Comparison of ENCODE assay signal across 31 cellular contexts in the genomic region with DNA sequence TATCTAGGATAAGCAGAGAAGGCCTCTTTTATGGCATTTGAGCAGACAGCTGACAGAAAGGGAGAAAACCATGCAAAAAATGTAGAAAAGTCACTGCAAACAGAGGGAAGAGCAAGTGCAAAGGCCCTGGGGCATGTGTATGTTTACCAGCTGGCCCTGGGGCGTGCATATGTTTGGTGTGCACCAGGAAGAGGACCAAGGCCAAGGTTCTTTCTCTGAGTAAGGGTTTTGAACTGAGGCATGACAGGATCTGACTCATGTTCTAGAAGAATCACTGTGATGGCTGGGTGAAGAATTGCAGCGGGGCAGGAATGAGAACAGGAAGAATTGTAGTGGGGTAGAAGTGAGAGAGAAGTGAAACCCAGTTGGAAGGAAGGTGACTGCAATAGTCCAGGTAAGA.
A peak's percentile ranks its signal among the peaks of the same experiment; 100 is the strongest.
DNase-seq lines count a peak whose midpoint lies in the region; ATAC-seq, FAIRE-seq and TF ChIP-seq lines count a peak whose summit lies in the region.
"Had no signal": no experiment of that assay in that cellular context is flagged by ENCODE, and none has a peak within 500 bp of the region (broad histone marks: within the 10 kb centered on the region; RNA-seq: fewer than 3 reads in every experiment).

No MANE protein-coding gene starts in this region.

- no peaks in the 10 kb centered on the region for H4K20me1 ChIP-seq in HepG2 (ENCODE audit: insufficient read depth, low read length)
- peaks cover 7% of the 10 kb centered on the region; the same call in 1 of the 2 replicates for H4K20me1 ChIP-seq in K562 (replicated peaks; ENCODE audit: control insufficient read depth, insufficient read depth, low read length)

- no peak overlapping the region for H3K9ac ChIP-seq in HepG2 (ENCODE audit: insufficient read depth, low read depth, low read length)
- H3K9ac ChIP-seq in K562 (ENCODE audit: insufficient read depth in 1 of 2, low read depth in 2 of 2, low read length in 2 of 2): no peak overlapping the region
- H3K9ac ChIP-seq in skeletal muscle tissue (ENCODE audit: low read depth in 1 of 3, low read length in 3 of 3): peak overlapping the region in 1 of 3 donors; percentile 33

- intact Hi-C loops in HepG2 (cut with micrococcal nuclease; ENCODE audit: unreplicated experiment): loop anchor here (5.0 kb wide), 2 partner anchors 74 to 266 kb away; partner anchors contain the start of genes C2orf76 and DBI
- intact Hi-C loops in right lobe of liver (cut with DNase I): loop anchor here in 1 of 2 donors (5.0 kb wide), 1 partner anchor 281 kb away; no protein-coding TSS in a partner anchor
- intact Hi-C loops in K562 (cut with micrococcal nuclease): loop anchor here (5.0 kb wide), 2 partner anchors 266 to 411 kb away; no protein-coding TSS in a partner anchor

- TF ChIP-seq CTCF in HepG2 (CRISPR knock-in tag; IDR thresholded peaks at IDR 0.05) (no peak), right lobe of liver (IDR thresholded peaks at IDR 0.05) (no peak), K562 (IDR thresholded peaks at IDR 0.05 in 2 of 3, conservative IDR thresholded peaks at IDR 0.05 in 1 of 3; ENCODE audit: insufficient read depth in 2 of 3, low read depth in 1 of 3, low read length in 3 of 3) (no peak), fibroblast of mammary gland (conservative IDR thresholded peaks at IDR 0.05; ENCODE audit: control insufficient read depth, insufficient read depth, low read depth, low read length) (no peak)

- no peak overlapping the region for H3K27ac ChIP-seq in HepG2 (ENCODE audit: extremely low read length, insufficient read depth, low read length)
- H3K27ac ChIP-seq in right lobe of liver: no peak overlapping the region
- no peak overlapping the region for H3K27ac ChIP-seq in K562 (ENCODE audit: extremely low read depth, low read depth, low read length)
- H3K27ac ChIP-seq in skeletal muscle tissue (ENCODE audit: low read depth, low read length): peak overlapping the region; percentile 68
- H3K27ac ChIP-seq: A549, coronary artery, HL-60, PC-9, spleen had no signal

- CTCF ChIA-PET in HepG2 (lab: Yijun Ruan, JAX; ENCODE audit: low intra/inter-chr PET ratio, low total read pairs): no interaction called here
- CTCF ChIA-PET in K562 (lab: Yijun Ruan, JAX; ENCODE audit: low intra/inter-chr PET ratio): no interaction called here

- H3K4me2 ChIP-seq in HepG2 (ENCODE audit: low read depth, low read length): no peak overlapping the region
- H3K4me2 ChIP-seq in K562 (ENCODE audit: insufficient read depth, low read length): no peak overlapping the region
- H3K4me2 ChIP-seq: A549, PC-9 had no signal

- TF ChIP-seq POLR2A in HepG2 (IDR thresholded peaks at IDR 0.05; ENCODE audit: insufficient read depth in 1 of 2, low read depth in 2 of 2, low read length in 2 of 2): no peak
- TF ChIP-seq POLR2A in right lobe of liver (IDR thresholded peaks at IDR 0.05): no peak
- no peak for TF ChIP-seq POLR2A in K562 (conservative IDR thresholded peaks at IDR 0.05)

- H2AFZ ChIP-seq in HepG2 (ENCODE audit: low read length) (no peak overlapping the region), K562 (ENCODE audit: low read depth, low read length) (no peak overlapping the region)
- H2AFZ ChIP-seq: PC-9 had no signal

- H3K4me1 ChIP-seq in HepG2 (ENCODE audit: insufficient read depth, low read length) (peaks cover 27% of the 10 kb centered on the region), right lobe of liver (peaks cover 0 to 20% (median 0%) of the 10 kb centered on the region in 4 donors), K562 (replicated peaks in 1 of 2; ENCODE audit: control insufficient read depth in 2 of 2, insufficient read depth in 2 of 2, low read length in 2 of 2) (no peaks in the 10 kb centered on the region; a peak in 1 of 5 replicates), skeletal muscle tissue (ENCODE audit: control insufficient read depth in 3 of 3, insufficient read depth in 3 of 3, low read length in 3 of 3) (peaks cover 16 to 31% (median 29%) of the 10 kb centered on the region in 3 donors)
- H3K4me1 ChIP-seq: A549 had no signal

- H3K4me3 ChIP-seq in HepG2 (replicated peaks in 1 of 3; ENCODE audit: insufficient read depth in 1 of 3, low read depth in 2 of 3, low read length in 3 of 3) (no peak overlapping the region), right lobe of liver (no peak overlapping the region), K562 (no peak overlapping the region), fibroblast of mammary gland (ENCODE audit: control insufficient read depth, low read depth, low read length) (no peak overlapping the region), skeletal muscle tissue (ENCODE audit: low read length in 3 of 3) (peak overlapping the region in 1 of 3 donors; percentile 56)
- H3K4me3 ChIP-seq: A549, coronary artery, esophagus squamous epithelium, lung, PC-9, spleen had no signal

- FAIRE-seq in HepG2 (lab: Jason Lieb, UNC) (no peak), K562 (lab: Jason Lieb, UNC) (no peak)
- FAIRE-seq: GM18507 had no signal

- no peaks in the 10 kb centered on the region for H3K9me1 ChIP-seq in K562 (ENCODE audit: control insufficient read depth, insufficient read depth, low read length)

- H3K79me2 ChIP-seq in HepG2 (ENCODE audit: insufficient read depth, low read length) (no peaks in the 10 kb centered on the region), K562 (ENCODE audit: control insufficient read depth, insufficient read depth, low read length) (no peaks in the 10 kb centered on the region)

- POLR2A ChIA-PET in HepG2 (lab: Yijun Ruan, JAX): no interaction called here
- POLR2A ChIA-PET in K562 (lab: Yijun Ruan, JAX): interaction anchor here (1.1 kb wide), 1 partner anchor 13 kb away, joined by 3 read pairs; no protein-coding TSS in a partner anchor

- H3K27me3 ChIP-seq in HepG2 (ENCODE audit: control insufficient read depth in 1 of 2, insufficient read depth in 2 of 2, low read length in 2 of 2) (no peaks in the 10 kb centered on the region; a peak in 2 of 5 replicates), right lobe of liver (no peaks in the 10 kb centered on the region), K562 (ENCODE audit: control insufficient read depth in 2 of 2, insufficient read depth in 2 of 2, low read length in 2 of 2) (peaks cover 35 to 46% of the 10 kb centered on the region in 2 experiments), skeletal muscle tissue (ENCODE audit: control insufficient read depth in 3 of 3, insufficient read depth in 3 of 3, low read length in 3 of 3) (no peaks in the 10 kb centered on the region)
- H3K27me3 ChIP-seq: esophagus squamous epithelium, spleen had no signal

- no peaks in the 10 kb centered on the region for H3K36me3 ChIP-seq in HepG2 (replicated peaks in 1 of 2; ENCODE audit: control insufficient read depth in 1 of 2, insufficient read depth in 2 of 2, low read length in 2 of 2)
- H3K36me3 ChIP-seq in right lobe of liver: no peaks in the 10 kb centered on the region
- H3K36me3 ChIP-seq in K562 (ENCODE audit: control insufficient read depth, insufficient read depth, low read length): no peaks in the 10 kb centered on the region
- H3K36me3 ChIP-seq in skeletal muscle tissue (ENCODE audit: control insufficient read depth in 3 of 3, insufficient read depth in 3 of 3, low read length in 3 of 3): no peaks in the 10 kb centered on the region

- in situ Hi-C loops in HepG2 (cut with HindIII; ENCODE audit: extremely low pct_ligation_motif_present, low pct_unique_long_range_greater_than_20kb): no loop called here
- in situ Hi-C loops in K562 (cut with MboI): loop anchor here (25.0 kb wide), 2 partner anchors 281 to 406 kb away; no protein-coding TSS in a partner anchor

- no peak for TF ChIP-seq EP300 in HepG2 (IDR thresholded peaks at IDR 0.05; ENCODE audit: low read depth in 2 of 2, low read length in 2 of 2)
- no peak for TF ChIP-seq EP300 in HepG2 (CRISPR knock-in tag; IDR thresholded peaks at IDR 0.05; ENCODE audit: borderline replicate concordance)
- TF ChIP-seq EP300 in K562 (IDR thresholded peaks at IDR 0.05; ENCODE audit: low read length): no peak

- no TSS peak for BruUV-seq in HepG2 (replicated peaks; lab: Mats Ljungman, UMichigan)
- BruUV-seq in K562 (replicated peaks; lab: Mats Ljungman, UMichigan): no TSS peak

- DNase-seq in HepG2 (ENCODE audit: low spot score) (no peak), right lobe of liver (no peak), K562 (ENCODE audit: extremely low read depth in 1 of 4, low spot score in 3 of 4) (no peak), fibroblast of mammary gland (ENCODE audit: low read depth) (peak; percentile 46), kidney glomerular epithelial cell (lab: John Stamatoyannopoulos, UW) (no peak)
- DNase-seq: activated B cell treated with CpG ODN at 0.5 μM for 24 hours; activated CD4-positive, alpha-beta T cell treated with anti-CD3 and anti-CD28 coated beads, Interleukin-2, amount 50 U/mL, for 4 hours; activated CD8-positive, alpha-beta memory T cell treated with anti-CD3 and anti-CD28 coated beads, Interleukin-2, amount 50 U/mL, for 4 hours; activated naive CD4-positive, alpha-beta T cell treated with anti-CD3 and anti-CD28 coated beads for 36 hours; amniotic stem cell; effector memory CD8-positive, alpha-beta T cell; esophagus squamous epithelium; GF-D8; glutamatergic neuron; NCI-H1092 treated with DMSO at 0.1 percent for 48 hours; NCI-H187 treated with DMSO at 0.1 percent for 48 hours; NCI-H2171 treated with DMSO at 0.1 percent for 48 hours; NCI-H524 treated with DMSO at 0.1 percent for 48 hours; PC-9; SHP77 treated with DMSO at 0.1 percent for 48 hours; spleen; SW 1271 had no signal

- WGBS in HepG2 (ENCODE audit: low lambda C conversion rate): 53% methylated on average over 2 of the region's 2 CpGs
- 79% methylated on average over 2 of the region's 2 CpGs for WGBS in right lobe of liver (ENCODE audit: insufficient coverage, low coverage, low lambda C conversion rate, missing lambda C conversion rate)
- 14% methylated on average over 2 of the region's 2 CpGs for WGBS in K562 (ENCODE audit: insufficient coverage, low coverage, missing lambda C conversion rate)

- TF ChIP-seq RAD21 in HepG2 (CRISPR knock-in tag; IDR thresholded peaks at IDR 0.05) (no peak), K562 (CRISPR knock-in tag; conservative IDR thresholded peaks at IDR 0.05 in 1 of 2, IDR thresholded peaks at IDR 0.05 in 1 of 2) (no peak)

- H3K9me3 ChIP-seq in HepG2 (ENCODE audit: low read length) (no peaks in the 10 kb centered on the region), right lobe of liver (no peaks in the 10 kb centered on the region), K562 (replicated peaks; ENCODE audit: control insufficient read depth, insufficient read depth, low read depth, low read length) (no peaks in the 10 kb centered on the region), skeletal muscle tissue (ENCODE audit: control insufficient read depth in 3 of 3, low read length in 3 of 3) (no peaks in the 10 kb centered on the region)
- H3K9me3 ChIP-seq: A549, esophagus squamous epithelium, spleen had no signal

- ATAC-seq in HepG2: no peak
- no peak for ATAC-seq in right lobe of liver
- no peak for ATAC-seq in K562
- ATAC-seq in GM19455 (IDR thresholded peaks at IDR 0.05; ENCODE audit: unreplicated experiment): no peak
- ATAC-seq in GM18498 (IDR thresholded peaks at IDR 0.05; ENCODE audit: unreplicated experiment): no peak
- ATAC-seq: A549; effector memory CD8-positive, alpha-beta T cell; HCT116 had no signal

TF ChIP-seq in HepG2, 621 proteins besides CTCF, POLR2A, EP300 and RAD21 (continues in another document):
- TF ChIP-seq CBX5 (CRISPR knock-in tag; IDR thresholded peaks at IDR 0.05; ENCODE audit: borderline replicate concordance): no peak

TF ChIP-seq in K562, 482 proteins besides CTCF, POLR2A, EP300 and RAD21 (continues in another document):
- no peak for TF ChIP-seq BRD9 (IDR thresholded peaks at IDR 0.05; ENCODE audit: low read depth, partially characterized antibody)
